Comparison of ENCODE assay signal across 2 cellular contexts in genomic region chr22:31086703-31087330, GRCh38.
TF ChIP-seq lines count a peak whose summit lies in the region.

No MANE protein-coding gene starts in this region.

TF ChIP-seq in SK-N-SH, 30 proteins besides CTCF, POLR2A, EP300 and RAD21:
- TF ChIP-seq MEF2A (IDR thresholded peaks at IDR 0.05; ENCODE audit: borderline replicate concordance, low read depth) (no peak), REST (IDR thresholded peaks at IDR 0.05; ENCODE audit: low read depth, low read length) (no peak), RFX5 (IDR thresholded peaks at IDR 0.05; ENCODE audit: low read length) (no peak), ZBTB33 (IDR thresholded peaks at IDR 0.05; ENCODE audit: borderline replicate concordance, low read depth) (no peak), IRF3 (IDR thresholded peaks at IDR 0.05; ENCODE audit: low read depth, low read length) (no peak)
TF ChIP-seq in SK-N-SH: peak in this region for 0.

TF ChIP-seq in SK-N-SH treated with all-trans-retinoic acid at 6 μM for 48 hours, 23 proteins besides CTCF, POLR2A, EP300 and RAD21:
- no peak for TF ChIP-seq CSDC2 (CRISPR knock-in tag; IDR thresholded peaks at IDR 0.05)
- no peak for TF ChIP-seq GLIS3 (CRISPR knock-in tag; IDR thresholded peaks at IDR 0.05)
- TF ChIP-seq PPARA (CRISPR knock-in tag; IDR thresholded peaks at IDR 0.05; ENCODE audit: borderline replicate concordance), result no peak
- TF ChIP-seq ZC3H10 (CRISPR knock-in tag; IDR thresholded peaks at IDR 0.05), result no peak
- TF ChIP-seq ZNF8 (CRISPR knock-in tag; IDR thresholded peaks at IDR 0.05), result no peak
- no peak for TF ChIP-seq ISL1 (CRISPR knock-in tag; IDR thresholded peaks at IDR 0.05)
- TF ChIP-seq POU6F1 (CRISPR knock-in tag; IDR thresholded peaks at IDR 0.05; ENCODE audit: borderline replicate concordance, low read depth), result no peak
- TF ChIP-seq ZNF565 (CRISPR knock-in tag; conservative IDR thresholded peaks at IDR 0.05; ENCODE audit: low read depth), result no peak
- no peak for TF ChIP-seq PATZ1 (CRISPR knock-in tag; IDR thresholded peaks at IDR 0.05; ENCODE audit: borderline replicate concordance)
- TF ChIP-seq RARB (CRISPR knock-in tag; IDR thresholded peaks at IDR 0.05), result no peak
- no peak for TF ChIP-seq BACH2 (CRISPR knock-in tag; IDR thresholded peaks at IDR 0.05; ENCODE audit: borderline replicate concordance)
- TF ChIP-seq OSR1 (CRISPR knock-in tag; IDR thresholded peaks at IDR 0.05), result no peak
- TF ChIP-seq SNAI2 (CRISPR knock-in tag; IDR thresholded peaks at IDR 0.05), result no peak
- no peak for TF ChIP-seq TCF4 (CRISPR knock-in tag; IDR thresholded peaks at IDR 0.05; ENCODE audit: borderline replicate concordance)
- no peak for TF ChIP-seq ZNF70 (CRISPR knock-in tag; IDR thresholded peaks at IDR 0.05)
- TF ChIP-seq TSHZ2 (CRISPR knock-in tag; IDR thresholded peaks at IDR 0.05), result no peak
- no peak for TF ChIP-seq ZFP30 (CRISPR knock-in tag; IDR thresholded peaks at IDR 0.05)
- TF ChIP-seq ESRRG (CRISPR knock-in tag; IDR thresholded peaks at IDR 0.05), result no peak
- no peak for TF ChIP-seq CREB5 (CRISPR knock-in tag; IDR thresholded peaks at IDR 0.05; ENCODE audit: low read depth)
TF ChIP-seq in SK-N-SH treated with all-trans-retinoic acid at 6 μM for 48 hours: peak in this region for 0.
